In the genomic region with DNA sequence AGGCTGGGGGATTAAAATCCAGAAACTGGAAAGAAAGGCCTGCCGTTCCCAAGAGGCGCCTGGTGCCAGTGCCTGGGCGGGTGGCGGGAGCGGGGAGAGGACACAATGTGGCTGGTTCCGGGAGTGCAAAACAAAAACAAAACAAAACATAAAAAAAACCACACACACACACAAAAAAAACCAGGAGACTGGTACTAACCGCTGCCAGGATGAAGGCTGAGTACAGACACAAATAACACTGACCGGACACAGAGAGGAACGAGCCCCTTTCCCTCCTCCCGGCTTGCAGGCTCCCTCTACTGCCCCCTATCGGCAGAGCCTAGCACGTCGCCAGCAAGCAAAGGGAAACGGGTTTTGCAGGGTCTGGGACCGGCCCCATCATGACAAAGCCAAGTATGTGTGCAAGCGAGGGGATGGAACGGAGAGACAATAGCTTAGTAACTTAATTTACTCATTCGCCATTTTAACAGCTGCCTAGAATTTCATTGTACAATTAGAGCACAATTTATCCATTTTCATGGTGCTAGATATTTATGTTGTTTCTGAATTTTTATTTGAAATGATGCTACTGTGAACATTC, we compare ENCODE assay signal across 8 cellular contexts. TPM values are rescaled to one million over a fixed set of nuclear protein-coding genes. Genes with fewer than 3 reads are reported as not detected.
DNase-seq lines count a peak whose midpoint lies in the region; ATAC-seq and TF ChIP-seq lines count a peak whose summit lies in the region.

No MANE protein-coding gene starts in this region.

- peaks cover 0 to 16% of the 10 kb centered on the region in 2 donors for H3K4me1 ChIP-seq in left lung

- H3K4me3 ChIP-seq in coronary artery = peak overlapping the region; percentile 51
- peak overlapping the region; percentile 4 to 32 for H3K4me3 ChIP-seq in left lung

- no peaks in the 10 kb centered on the region for H3K36me3 ChIP-seq in left lung

- H3K27ac ChIP-seq in 22Rv1 (peak overlapping the region; percentile 34; the same call in 1 of the 2 replicates), coronary artery (no peak overlapping the region), left lung (peak overlapping the region in 1 of 2 donors; percentile 45)

- ATAC-seq in GM18498 (IDR thresholded peaks at IDR 0.05; ENCODE audit: unreplicated experiment) (peak; percentile 86), HG03045 (IDR thresholded peaks at IDR 0.05; ENCODE audit: unreplicated experiment) (peak; percentile 74), left lung (peak; percentile 96)

- H3K27me3 ChIP-seq in left lung = no peaks in the 10 kb centered on the region

- TF ChIP-seq CTCF in 22Rv1 (IDR thresholded peaks at IDR 0.05) (peak; percentile 99), coronary artery (IDR thresholded peaks at IDR 0.05) (peak; percentile 90), left lung (IDR thresholded peaks at IDR 0.05) (peak; percentile 98)

- intact Hi-C loops in left lung (cut with DNase I) = loop anchor here in 1 of 2 donors (5.0 kb wide), 1 partner anchor 180 kb away; no protein-coding TSS in a partner anchor

- DNase-seq in NCI-H460 (ENCODE audit: extremely low read depth, low read depth) = peak; percentile 63
- peak; percentile 72 to 77 for DNase-seq in activated CD4-positive, alpha-beta T cell treated with anti-CD3 and anti-CD28 coated beads for 4 hours
- peak; percentile 87 for DNase-seq in coronary artery (ENCODE audit: low spot score)
- DNase-seq in left lung = peak; percentile 87 to 92
- DNase-seq in stimulated activated CD4-positive, alpha-beta T cell treated with anti-CD3 and anti-CD28 coated beads, Interleukin-2, amount 100 ng/mL, for 24 hours = peak; percentile 83 to 85

- no peaks in the 10 kb centered on the region for H3K9me3 ChIP-seq in left lung

RNA-seq across cellular contexts. Expression of a gene that starts 17.9 kb away (rescaled TPM):
- total RNA-seq in NCI-H460 (2014; rRNA removed; shearing (Covaris generic)) = 39.2 and 42.2 TPM in 2 replicates
- 20.1 and 29.2 TPM in 2 replicates for polyA plus RNA-seq in NCI-H460 (2014; cell fraction: nucleus; rRNA removed)
- total RNA-seq in left lung = 100 to 1,000 TPM; 113 to 114 TPM
